11 cellular contexts compared by ENCODE assay signal in genomic region chr15:79872358-79873017, GRCh38. TPM values are rescaled to one million over a fixed set of nuclear protein-coding genes. Genes with fewer than 3 reads are reported as not detected.
DNase-seq lines count a peak whose midpoint lies in the region; ATAC-seq, FAIRE-seq and TF ChIP-seq lines count a peak whose summit lies in the region.
"Had no signal": no experiment of that assay in that cellular context is flagged by ENCODE, and none has a peak within 500 bp of the region (broad histone marks: within the 10 kb centered on the region; RNA-seq: fewer than 3 reads in every experiment).

No MANE protein-coding gene starts in this region.

- no peak overlapping the region for H2BK120ac ChIP-seq in trophoblast cell (ENCODE audit: insufficient read depth, low read length, poor library complexity)

- H3K27me3 ChIP-seq in RWPE2 (ENCODE audit: insufficient read depth, poor library complexity, severe bottlenecking) (no peaks in the 10 kb centered on the region), bronchial epithelial cell (ENCODE audit: control insufficient read depth, insufficient read depth, low read length) (no peaks in the 10 kb centered on the region), trophoblast cell (ENCODE audit: insufficient read depth, low read length) (no peaks in the 10 kb centered on the region), testis (no peaks in the 10 kb centered on the region), uterus (no peaks in the 10 kb centered on the region)

- no peak overlapping the region for H3K4ac ChIP-seq in trophoblast cell (ENCODE audit: low read depth, low read length)

- peaks cover 3% of the 10 kb centered on the region for H3K79me1 ChIP-seq in trophoblast cell (ENCODE audit: low read length)

- TF ChIP-seq POLR2A in testis (IDR thresholded peaks at IDR 0.05) (no peak), uterus (IDR thresholded peaks at IDR 0.05) (no peak)

- peak overlapping the region; percentile 22 for H3K27ac ChIP-seq in RWPE2 (ENCODE audit: poor library complexity, severe bottlenecking)
- peak overlapping the region; percentile 32 for H3K27ac ChIP-seq in trophoblast cell (ENCODE audit: low read depth, low read length)
- no peak overlapping the region for H3K27ac ChIP-seq in testis
- H3K27ac ChIP-seq in uterus, result no peak overlapping the region
- H3K27ac ChIP-seq: 22Rv1 had no signal

- no peak overlapping the region for H3K4me2 ChIP-seq in trophoblast cell (ENCODE audit: low read length)

- no peak overlapping the region for H2BK12ac ChIP-seq in trophoblast cell (ENCODE audit: low read length)

- WGBS in trophoblast cell (ENCODE audit: extremely low coverage, insufficient coverage, insufficient read length), result no CpG with 5 or more reads among the region's 8 CpGs
- WGBS in testis, 2 donors, result 83 to 92% methylated on average over 8 of the region's 8 CpGs

- no peak overlapping the region for H3K4me3 ChIP-seq in RWPE2 (ENCODE audit: severe bottlenecking)
- H3K4me3 ChIP-seq in bronchial epithelial cell (ENCODE audit: low read depth, low read length), result no peak overlapping the region
- H3K4me3 ChIP-seq in trophoblast cell (ENCODE audit: low read depth, low read length), result no peak overlapping the region
- no peak overlapping the region for H3K4me3 ChIP-seq in testis
- H3K4me3 ChIP-seq in uterus, result no peak overlapping the region

- H2BK5ac ChIP-seq in trophoblast cell (ENCODE audit: low read depth, low read length, poor library complexity), result peak overlapping the region; percentile 6

- no peak overlapping the region for H4K8ac ChIP-seq in trophoblast cell (ENCODE audit: low read depth, low read length)

- FAIRE-seq in bronchial epithelial cell (lab: Jason Lieb, UNC), result no peak

- H3K36me3 ChIP-seq in RWPE2 (ENCODE audit: low read depth) (peaks cover 78% of the 10 kb centered on the region), bronchial epithelial cell (ENCODE audit: control insufficient read depth, insufficient read depth, low read length) (peaks cover 1% of the 10 kb centered on the region), trophoblast cell (ENCODE audit: control insufficient read depth in 1 of 2, insufficient read depth in 2 of 2, low read length in 2 of 2) (peaks cover 8 to 14% of the 10 kb centered on the region in 2 experiments), testis (ENCODE audit: low read depth, missing control alignments) (no peaks in the 10 kb centered on the region), uterus (no peaks in the 10 kb centered on the region)

- H3K4me1 ChIP-seq in RWPE2 (ENCODE audit: insufficient read depth, poor library complexity, severe bottlenecking) (peaks cover 9% of the 10 kb centered on the region), trophoblast cell (ENCODE audit: control insufficient read depth in 1 of 2, insufficient read depth in 2 of 2, low read length in 2 of 2) (no peaks in the 10 kb centered on the region), testis (no peaks in the 10 kb centered on the region), uterus (no peaks in the 10 kb centered on the region)

- H4K12ac ChIP-seq in trophoblast cell (ENCODE audit: low read depth, low read length), result no peak overlapping the region

- intact Hi-C loops in testis (cut with DNase I; ENCODE audit: low total_unique reads), result no loop called here
- intact Hi-C loops in uterus (cut with DNase I; ENCODE audit: low total_unique reads), result no loop called here

- TF ChIP-seq CTCF in RWPE2 (IDR thresholded peaks at IDR 0.05; ENCODE audit: poor library complexity, severe bottlenecking), result no peak
- TF ChIP-seq CTCF in bronchial epithelial cell (IDR thresholded peaks at IDR 0.05; ENCODE audit: insufficient read depth, low read length, severe bottlenecking), result no peak
- TF ChIP-seq CTCF in testis (IDR thresholded peaks at IDR 0.05), result no peak
- TF ChIP-seq CTCF in uterus (IDR thresholded peaks at IDR 0.05), result no peak

- H3K18ac ChIP-seq in trophoblast cell (ENCODE audit: low read length), result no peak overlapping the region

- no peak; the same call in 2 of the 3 replicates for ATAC-seq in RWPE2 (ENCODE audit: low read depth)
- no peak for ATAC-seq in GM21619 (IDR thresholded peaks at IDR 0.05; ENCODE audit: unreplicated experiment)
- ATAC-seq: Panc1 had no signal

- H4K91ac ChIP-seq in trophoblast cell (ENCODE audit: low read depth, low read length), result no peak overlapping the region

- H3K14ac ChIP-seq in trophoblast cell (ENCODE audit: low read length), result no peak overlapping the region

- H3K79me2 ChIP-seq in trophoblast cell (ENCODE audit: control insufficient read depth, insufficient read depth, low read length, poor library complexity), result no peaks in the 10 kb centered on the region

- H3K9me3 ChIP-seq in RWPE2 (ENCODE audit: severe bottlenecking) (peaks cover 14% of the 10 kb centered on the region), trophoblast cell (ENCODE audit: insufficient read depth, low read depth, low read length) (peaks cover 2% of the 10 kb centered on the region), testis (no peaks in the 10 kb centered on the region), uterus (peaks cover 0 to 21% of the 10 kb centered on the region in 2 donors)

- no peak overlapping the region for H2AFZ ChIP-seq in trophoblast cell (ENCODE audit: insufficient read depth, low read length, poor library complexity)

- no peak overlapping the region for H3K9ac ChIP-seq in trophoblast cell (ENCODE audit: low read length)

- DNase-seq in NCI-H526 (lab: John Stamatoyannopoulos, UW) (peak; percentile 31 to 69), NCI-H526 treated with DMSO at 0.1 percent for 48 hours (lab: John Stamatoyannopoulos, UW) (no peak), RWPE2 (ENCODE audit: low spot score) (no peak), bronchial epithelial cell (ENCODE audit: low read depth) (peak; percentile 57), trophoblast cell (peak; percentile 45 to 69), testis (no peak), uterus (no peak)
- DNase-seq: HCEC 1CT had no signal

- no peak overlapping the region for H3K23ac ChIP-seq in trophoblast cell (ENCODE audit: low read length)

- H2AK5ac ChIP-seq in trophoblast cell (ENCODE audit: low read length), result no peak overlapping the region

RNA-seq across cellular contexts. Expression of gene MTHFS, which starts 24.3 kb away (rescaled TPM):
- total RNA-seq in bronchial epithelial cell, result 32.5 and 33.4 TPM in 2 replicates
- polyA plus RNA-seq in trophoblast cell (2013), result 20.8 and 22.6 TPM in 2 replicates
- total RNA-seq in testis, result 10 to 100 TPM; 32.5 to 44.2 TPM
- 24.9 TPM for polyA plus RNA-seq in testis (ENCODE audit: insufficient read depth, low read depth, low replicate concordance)
- total RNA-seq in uterus, result 10 to 100 TPM in 1 of 4 donors, 1 to 10 TPM in 2, not detected in 1; 1.5 to 22.4 (median 7.4) TPM

Comparison
In these comparisons a context has a peak if more than half of its experiments do, and no peak if none do; other contexts are left out.
1. DNase-seq: peak in NCI-H526 (2 of 2), bronchial epithelial cell (single experiment) and trophoblast cell (2 of 2); none in NCI-H526 treated with DMSO at 0.1 percent for 48 hours (single experiment), RWPE2 (single experiment), testis (single experiment) and uterus (0 of 2).
2. H3K27ac ChIP-seq: peak in RWPE2 (single experiment) and trophoblast cell (single experiment); none in testis (0 of 2) and uterus (0 of 2).